In the genomic region with DNA sequence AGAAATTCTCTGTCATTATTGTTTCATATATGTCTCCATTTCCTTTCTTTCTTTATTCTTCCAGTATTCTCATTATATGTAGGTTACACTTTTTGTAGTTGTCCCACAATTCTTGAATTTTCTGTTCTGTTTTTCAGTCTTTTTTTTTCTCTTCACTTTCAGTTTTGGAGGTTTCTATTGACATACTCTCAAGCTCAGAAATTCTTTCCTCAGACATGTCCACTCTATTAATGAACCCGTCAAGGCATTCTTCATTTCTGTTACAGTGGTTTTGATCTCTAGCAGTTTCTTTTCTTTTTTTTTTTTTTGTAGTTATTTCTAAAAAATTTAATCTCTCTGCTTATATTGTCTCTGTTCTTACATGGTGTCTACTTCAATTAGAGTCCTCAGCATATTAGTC, we compare ENCODE assay signal across 1 cellular context.
TF ChIP-seq lines count a peak whose summit lies in the region.

No MANE protein-coding gene starts in this region.

TF ChIP-seq in SK-N-SH treated with all-trans-retinoic acid at 6 μM for 48 hours, 23 proteins besides CTCF, POLR2A, EP300 and RAD21 (continued from another document):
- TF ChIP-seq PPARA (CRISPR knock-in tag; IDR thresholded peaks at IDR 0.05; ENCODE audit: borderline replicate concordance) = no peak
- TF ChIP-seq CSRNP3 (CRISPR knock-in tag; IDR thresholded peaks at IDR 0.05) = no peak
- no peak for TF ChIP-seq TOX (CRISPR knock-in tag; IDR thresholded peaks at IDR 0.05; ENCODE audit: borderline replicate concordance)
- no peak for TF ChIP-seq PATZ1 (CRISPR knock-in tag; IDR thresholded peaks at IDR 0.05; ENCODE audit: borderline replicate concordance)
- TF ChIP-seq CSDC2 (CRISPR knock-in tag; IDR thresholded peaks at IDR 0.05) = no peak
